In genomic region chr2:58441643-58442042, GRCh38 we compare ENCODE assay signal across 8 cellular contexts.
"Had no signal": no experiment of that assay in that cellular context is flagged by ENCODE, and none has a peak within 500 bp of the region (broad histone marks: within the 10 kb centered on the region; RNA-seq: fewer than 3 reads in every experiment).

No MANE protein-coding gene starts in this region.

- H3K9ac ChIP-seq: GM23248 had no signal

- H2AFZ ChIP-seq: GM23248 had no signal

- H3K4me3 ChIP-seq: GM23248, HAP-1 had no signal

- H3K36me3 ChIP-seq: HAP-1 had no signal

- FAIRE-seq: HTR-8/SVneo had no signal

- H3K9me3 ChIP-seq: HAP-1 had no signal

- H3K27ac ChIP-seq: GM23248 had no signal

- ATAC-seq: HCT116 had no signal

- H3K4me1 ChIP-seq: HAP-1 had no signal

- DNase-seq: GM23248, GOT3, H7, IMR-90, KBM-7 had no signal
